Comparison of ENCODE assay signal across 19 cellular contexts in genomic region chr3:119365418-119365817, GRCh38.
"Had no signal": no experiment of that assay in that cellular context is flagged by ENCODE, and none has a peak within 500 bp of the region (broad histone marks: within the 10 kb centered on the region; RNA-seq: fewer than 3 reads in every experiment).

No MANE protein-coding gene starts in this region.

- H3K36me3 ChIP-seq: breast epithelium, MG63 had no signal

- H3K27me3 ChIP-seq: breast epithelium, MG63 had no signal

- H3K4me3 ChIP-seq: breast epithelium, MG63 had no signal

- H3K9me3 ChIP-seq: breast epithelium, MG63 had no signal

- H3K4me1 ChIP-seq: breast epithelium had no signal

- ATAC-seq: activated CD4-positive, CD25-positive, alpha-beta regulatory T cell treated with anti-CD3 and anti-CD28 coated beads, Interleukin-2, amount 50 U/mL, for 24 hours; activated CD8-positive, alpha-beta T cell treated with anti-CD3 and anti-CD28 coated beads, Interleukin-2, amount 10 ng/mL, durations not matched to agents 7 days and 5 days had no signal

- DNase-seq: activated CD4-positive, alpha-beta T cell treated with anti-CD3 and anti-CD28 coated beads for 4 hours; activated CD8-positive, alpha-beta memory T cell treated with anti-CD3 and anti-CD28 coated beads, Interleukin-2, amount 50 U/mL, for 48 hours; activated CD8-positive, alpha-beta T cell treated with anti-CD3 and anti-CD28 coated beads, Interleukin-2, amount 10 ng/mL, durations not matched to agents 7 days and 5 days; activated naive CD4-positive, alpha-beta T cell treated with anti-CD3 and anti-CD28 coated beads, Interleukin-2, amount 50 U/mL, for 16 hours; activated naive CD8-positive, alpha-beta T cell treated with anti-CD3 and anti-CD28 coated beads, Interleukin-2, amount 10 ng/mL, durations not matched to agents 7 days and 5 days; activated T-cell treated with anti-CD3 and anti-CD28 coated beads, Interleukin-2, amount 50 U/mL, for 1 hour; aorta; caudate nucleus; MG63; MV-4-11; NCI-H1092 treated with DMSO at 0.1 percent for 48 hours; NCI-H1417 treated with DMSO at 0.1 percent for 48 hours; NCI-H187 treated with DMSO at 0.1 percent for 48 hours; NCI-H2171; NCI-H2227 treated with DMSO at 0.1 percent for 48 hours; NCI-H526; NCI-H774 had no signal
